ENCODE assay signal across 26 cellular contexts in genomic region chr16:50190292-50190691, GRCh38. TPM values are rescaled to one million over a fixed set of nuclear protein-coding genes. Genes with fewer than 3 reads are reported as not detected.
DNase-seq lines count a peak whose midpoint lies in the region; ATAC-seq, FAIRE-seq and TF ChIP-seq lines count a peak whose summit lies in the region.
"Had no signal": no experiment of that assay in that cellular context is flagged by ENCODE, and none has a peak within 500 bp of the region (broad histone marks: within the 10 kb centered on the region; RNA-seq: fewer than 3 reads in every experiment).

No MANE protein-coding gene starts in this region.

- no peaks in the 10 kb centered on the region for H3K9me3 Mint-ChIP-seq in CD4-positive, alpha-beta T cell
- H3K9me3 Mint-ChIP-seq: CD4-positive, alpha-beta memory T cell; CD8-positive, alpha-beta memory T cell had no signal

- BruUV-seq in GM12878 (replicated peaks; lab: Mats Ljungman, UMichigan): no TSS peak

- H3K4me1 Mint-ChIP-seq in CD4-positive, alpha-beta T cell (ENCODE audit: low read depth): peaks cover 66% of the 10 kb centered on the region

- TF ChIP-seq POLR2A in A549 (IDR thresholded peaks at IDR 0.05; ENCODE audit: low read length) (no peak), GM12878 (IDR thresholded peaks at IDR 0.05; ENCODE audit: low read depth, low read length) (no peak)

- POLR2A ChIA-PET in A549 (lab: Yijun Ruan, JAX): no interaction called here
- POLR2A ChIA-PET in CD4-positive, alpha-beta T cell (lab: Charles Lee): no interaction called here
- POLR2A ChIA-PET in HEK293 (lab: Yijun Ruan, JAX): no interaction called here
- POLR2A ChIA-PET in GM12878 (lab: Charles Lee): interaction anchor here (0.5 to 0.6 kb wide), 2 partner anchors 12 to 24 kb away, joined by 3 read pairs; no protein-coding TSS in a partner anchor

- H2BK15ac ChIP-seq in neuronal stem cell (ENCODE audit: low read length): no peak overlapping the region

- SMC1A ChIA-PET in GM12878 (lab: Charles Lee; ENCODE audit: uncharacterized antibody, unreplicated experiment): interaction anchor here (0.7 to 1.8 kb wide), 7 partner anchors 16 to 35 kb away, joined by 3 to 7 read pairs (median 4); no protein-coding TSS in a partner anchor

- no peak overlapping the region for H4K91ac ChIP-seq in neuronal stem cell (ENCODE audit: low read depth, low read length, poor library complexity)

- H3K27me3 ChIP-seq in CD4-positive, alpha-beta T cell (ENCODE audit: control insufficient read depth, insufficient read depth, low read length): no peaks in the 10 kb centered on the region
- no peaks in the 10 kb centered on the region for H3K27me3 ChIP-seq in GM12878 (replicated peaks in 1 of 2; ENCODE audit: control insufficient read depth in 2 of 2, insufficient read depth in 2 of 2, low read length in 1 of 2)
- no peaks in the 10 kb centered on the region for H3K27me3 ChIP-seq in neuronal stem cell (ENCODE audit: control insufficient read depth in 3 of 3, insufficient read depth in 3 of 3, low read depth in 1 of 3, low read length in 3 of 3)
- H3K27me3 ChIP-seq: BLaER1 treated with 17β-estradiol and CSF1 and Interleukin-3, amounts not matched to agents 10 nM and 100 nM had no signal

- H3K79me2 ChIP-seq in GM12878 (ENCODE audit: control insufficient read depth, insufficient read depth, low read length): peaks cover 45% of the 10 kb centered on the region

- H4K8ac ChIP-seq in neuronal stem cell (ENCODE audit: low read depth, low read length): no peak overlapping the region

- no peak overlapping the region for H3K4ac ChIP-seq in neuronal stem cell (ENCODE audit: low read length)

- TF ChIP-seq EP300 in A549 (IDR thresholded peaks at IDR 0.05) (no peak), GM12878 (IDR thresholded peaks at IDR 0.05; ENCODE audit: borderline replicate concordance in 1 of 2, control insufficient read depth in 1 of 2, low read depth in 2 of 2, low read length in 2 of 2) (no peak)

- no peaks in the 10 kb centered on the region for H4K20me1 ChIP-seq in GM12878 (ENCODE audit: control insufficient read depth, insufficient read depth)

- WGBS in A549 (ENCODE audit: missing lambda C conversion rate): 61% methylated on average over 2 of the region's 2 CpGs
- 52% methylated on average over 2 of the region's 2 CpGs for WGBS in GM12878 (ENCODE audit: insufficient coverage, insufficient replicate concordance, low lambda C conversion rate, missing lambda C conversion rate)
- no CpG with 5 or more reads among the region's 2 CpGs for WGBS in neuronal stem cell (ENCODE audit: extremely low coverage in 2 of 2, insufficient read length in 2 of 2, insufficient replicate concordance in 1 of 2), 2 donors

- H2AK5ac ChIP-seq in neuronal stem cell (ENCODE audit: low read depth, low read length): no peak overlapping the region

- TF ChIP-seq CTCF in A549 (IDR thresholded peaks at IDR 0.05) (no peak), HEK293 (tag by site-specific recombination; IDR thresholded peaks at IDR 0.05) (no peak), GM12878 (IDR thresholded peaks at IDR 0.05 in 2 of 3, conservative IDR thresholded peaks at IDR 0.05 in 1 of 3; ENCODE audit: control insufficient read depth in 2 of 3, extremely low read depth in 1 of 3, insufficient read depth in 1 of 3, low read depth in 3 of 3, low read length in 3 of 3) (no peak)
- no peak for TF ChIP-seq CTCF in CD4-positive, alpha-beta T cell (IDR thresholded peaks at IDR 0.05)

- intact Hi-C loops in CD4-positive, alpha-beta T cell (cut with DNase I, micrococcal nuclease): no loop called here
- intact Hi-C loops in GM12878 (cut with micrococcal nuclease; ENCODE audit: unreplicated experiment): loop anchor here (5.0 kb wide), 1 partner anchor 33 kb away; no protein-coding TSS in a partner anchor

- no peak overlapping the region for H3K18ac ChIP-seq in neuronal stem cell (ENCODE audit: low read length)

- H3K27ac ChIP-seq in A549 (no peak overlapping the region), HEK293 (ENCODE audit: extremely low read depth, low read depth, low read length) (no peak overlapping the region), GM12878 (ENCODE audit: control insufficient read depth, insufficient read depth) (no peak overlapping the region), neuronal stem cell (replicated peaks; ENCODE audit: low read length) (no peak overlapping the region)
- H3K27ac ChIP-seq in CD4-positive, alpha-beta T cell (ENCODE audit: low read depth, low read length): no peak overlapping the region
- H3K27ac ChIP-seq: BLaER1 treated with 17β-estradiol and CSF1 and Interleukin-3, amounts not matched to agents 10 nM and 100 nM; C4-2B had no signal

- H2BK12ac ChIP-seq in neuronal stem cell (ENCODE audit: low read length): no peak overlapping the region

- CTCF ChIA-PET in A549 (lab: Yijun Ruan, JAX) (interaction anchor here (1.1 to 1.2 kb wide), 2 partner anchors 10 to 19 kb away, joined by 3 to 5 read pairs; no protein-coding TSS in a partner anchor), HEK293 (lab: Yijun Ruan, JAX) (interaction anchor here (0.6 to 1.9 kb wide), 3 partner anchors 20 to 33 kb away, joined by 3 to 6 read pairs (median 3); no protein-coding TSS in a partner anchor), GM12878 (lab: Yijun Ruan, JAX) (interaction anchor here (1.0 to 1.5 kb wide), 4 partner anchors 13 to 179 kb away, joined by 3 read pairs; no protein-coding TSS in a partner anchor)
- CTCF ChIA-PET in CD4-positive, alpha-beta T cell (lab: Charles Lee): no interaction called here

- no peak overlapping the region for H3K4me2 ChIP-seq in A549
- H3K4me2 ChIP-seq in GM12878 (ENCODE audit: control insufficient read depth, insufficient read depth): no peak overlapping the region
- no peak overlapping the region for H3K4me2 ChIP-seq in neuronal stem cell (ENCODE audit: insufficient read depth, low read length, poor library complexity, severe bottlenecking)
- H3K4me2 ChIP-seq: BLaER1 treated with 17β-estradiol and CSF1 and Interleukin-3, amounts not matched to agents 10 nM and 100 nM had no signal

- DNase-seq in A549 (ENCODE audit: low read depth in 1 of 2, low spot score in 1 of 2) (no peak), GM12878 (ENCODE audit: low read depth, low spot score) (no peak), NCI-H526 (lab: John Stamatoyannopoulos, UW) (no peak), neuronal stem cell (ENCODE audit: low spot score) (no peak), amygdala (lab: John Stamatoyannopoulos, UW) (no peak)
- DNase-seq in CD4-positive, alpha-beta T cell: no peak
- no peak for DNase-seq in stimulated activated CD4-positive, alpha-beta T cell treated with anti-CD3 and anti-CD28 coated beads, Interleukin-4, amount 100 ng/mL, for 1 hour
- DNase-seq: 8988T; AML-193; CD4-positive, alpha-beta memory T cell; CD8-positive, alpha-beta memory T cell; COR-L47; DMS 273 treated with DMSO at 0.1 percent for 48 hours; DMS153; DMS53; DMS79; DND-41; EL; GF-D8 had no signal

- no peaks in the 10 kb centered on the region for H3K27me3 Mint-ChIP-seq in CD4-positive, alpha-beta T cell
- H3K27me3 Mint-ChIP-seq: B cell; CD4-positive, alpha-beta memory T cell; CD8-positive, alpha-beta memory T cell had no signal

- H3K14ac ChIP-seq in neuronal stem cell (ENCODE audit: low read length): no peak overlapping the region

- in situ Hi-C loops in GM12878 (cut with MboI): no loop called here

- H3K36me3 ChIP-seq in HEK293 (ENCODE audit: control insufficient read depth in 2 of 2, insufficient read depth in 1 of 2, low read length in 2 of 2) (no peaks in the 10 kb centered on the region; a peak in 1 of 3 replicates), GM12878 (ENCODE audit: control insufficient read depth in 2 of 2, insufficient read depth in 2 of 2, low read length in 1 of 2) (no peaks in the 10 kb centered on the region), neuronal stem cell (replicated peaks in 1 of 2; ENCODE audit: control insufficient read depth in 2 of 2, insufficient read depth in 2 of 2, low read length in 2 of 2) (no peaks in the 10 kb centered on the region)

- H3K9me3 ChIP-seq in A549: no peaks in the 10 kb centered on the region
- H3K9me3 ChIP-seq in CD4-positive, alpha-beta T cell (ENCODE audit: control insufficient read depth, low read length): no peaks in the 10 kb centered on the region
- no peaks in the 10 kb centered on the region for H3K9me3 ChIP-seq in HEK293 (ENCODE audit: control insufficient read depth, insufficient read depth, low read depth, low read length)
- H3K9me3 ChIP-seq in GM12878 (replicated peaks; ENCODE audit: control insufficient read depth, insufficient read depth, low read length): no peaks in the 10 kb centered on the region
- H3K9me3 ChIP-seq in neuronal stem cell (replicated peaks in 1 of 2; ENCODE audit: control insufficient read depth in 2 of 2, insufficient read depth in 1 of 2, low read depth in 1 of 2, low read length in 2 of 2): no peaks in the 10 kb centered on the region
- H3K9me3 ChIP-seq: BLaER1 treated with 17β-estradiol and CSF1 and Interleukin-3, amounts not matched to agents 10 nM and 100 nM had no signal

- H3K4me1 ChIP-seq in A549 (peaks cover 22% of the 10 kb centered on the region), HEK293 (ENCODE audit: control insufficient read depth, insufficient read depth, low read length) (peaks cover 11% of the 10 kb centered on the region), GM12878 (ENCODE audit: control insufficient read depth, insufficient read depth, low read length) (peaks cover 16% of the 10 kb centered on the region), neuronal stem cell (ENCODE audit: control insufficient read depth in 2 of 2, insufficient read depth in 1 of 2, low read depth in 1 of 2, low read length in 2 of 2) (peaks cover under 1 to 2% of the 10 kb centered on the region in 2 donors)

- H3K4me3 ChIP-seq in A549: no peak overlapping the region
- H3K4me3 ChIP-seq in HEK293 (ENCODE audit: low read depth, low read length): no peak overlapping the region
- H3K4me3 ChIP-seq in GM12878: no peak overlapping the region
- no peak overlapping the region for H3K4me3 ChIP-seq in neuronal stem cell (ENCODE audit: low read length in 2 of 2)
- H3K4me3 ChIP-seq: BLaER1 treated with 17β-estradiol and CSF1 and Interleukin-3, amounts not matched to agents 10 nM and 100 nM had no signal

- H3K9ac ChIP-seq in GM12878 (ENCODE audit: control insufficient read depth, insufficient read depth, low read length) (no peak overlapping the region), neuronal stem cell (ENCODE audit: low read depth, low read length, poor library complexity) (no peak overlapping the region)
- H3K9ac ChIP-seq: BLaER1 treated with 17β-estradiol and CSF1 and Interleukin-3, amounts not matched to agents 10 nM and 100 nM had no signal

- H3K27ac Mint-ChIP-seq in CD4-positive, alpha-beta T cell: peak overlapping the region; percentile 12
- H3K27ac Mint-ChIP-seq: B cell had no signal

- no peak overlapping the region for H2BK120ac ChIP-seq in neuronal stem cell (ENCODE audit: low read depth, low read length)

- no peak overlapping the region for H2BK5ac ChIP-seq in neuronal stem cell (ENCODE audit: low read length)

- no peak overlapping the region for H3K23ac ChIP-seq in neuronal stem cell (ENCODE audit: low read depth, low read length, poor library complexity)

- FAIRE-seq in A549 (lab: Jason Lieb, UNC) (no peak), GM12878 (lab: Jason Lieb, UNC) (peak; percentile 59)
- FAIRE-seq: A204.1, GM12892, GM19239 had no signal

- H3K4me3 Mint-ChIP-seq in CD4-positive, alpha-beta T cell: no peak overlapping the region
- H3K4me3 Mint-ChIP-seq: B cell; CD4-positive, alpha-beta memory T cell; CD8-positive, alpha-beta memory T cell had no signal

- H2AFZ ChIP-seq in GM12878 (ENCODE audit: control insufficient read depth, low read depth, low read length): no peak overlapping the region
- no peak overlapping the region for H2AFZ ChIP-seq in neuronal stem cell (ENCODE audit: low read length)

- RAD21 ChIA-PET in GM12878 (lab: Charles Lee; ENCODE audit: unreplicated experiment): interaction anchor here (0.9 to 1.1 kb wide), 2 partner anchors 20 kb away, joined by 3 read pairs; no protein-coding TSS in a partner anchor

- no peak for ATAC-seq in A549
- no peak for ATAC-seq in CD4-positive, alpha-beta T cell (ENCODE audit: poor library complexity)
- ATAC-seq in GM12878: no peak

- TF ChIP-seq RAD21 in A549 (conservative IDR thresholded peaks at IDR 0.05 in 1 of 2, IDR thresholded peaks at IDR 0.05 in 1 of 2) (no peak), GM12878 (IDR thresholded peaks at IDR 0.05; ENCODE audit: insufficient read depth, low read depth, low read length) (no peak)

- no peaks in the 10 kb centered on the region for H3K79me1 ChIP-seq in neuronal stem cell (ENCODE audit: low read depth, low read length)

- peaks cover 9% of the 10 kb centered on the region for H3K36me3 Mint-ChIP-seq in CD4-positive, alpha-beta T cell (ENCODE audit: low read depth)

RNA-seq across cellular contexts. Expression of gene TENT4B, which starts 37.2 kb away (rescaled TPM):
- 14.5 and 19.4 TPM in 2 replicates for polyA plus RNA-seq in A549 (2011; rRNA removed)
- polyA plus RNA-seq in A549 (2012; cell fraction: cytosol; rRNA removed): 5.2 and 6.5 TPM in 2 replicates
- polyA plus RNA-seq in A549 (2012; cell fraction: nucleus; rRNA removed): 4.1 and 4.4 TPM in 2 replicates
- polyA plus RNA-seq in A549 (2017; fragmentation: RNase III; extraction: RNeasy Plus Mini Kit Qiagen cat#74134 plus additional on column Dnase treatment): 12.2 to 12.5 TPM (median 12.2 TPM) in 3 replicates
- polyA minus RNA-seq in A549 (2011; rRNA and poly(A)+ RNA removed): 14.9 and 17.4 TPM in 2 replicates
- 10 to 100 TPM; 32.9 to 35.0 TPM for total RNA-seq in CD4-positive, alpha-beta T cell
- 17.1 and 18.2 TPM in 2 replicates for total RNA-seq in GM12878 (2013; cell fraction: nucleolus; rRNA removed)
- total RNA-seq in GM12878 (2014; rRNA removed): 10.0 and 10.8 TPM in 2 replicates
- 9.8 and 10.7 TPM in 2 replicates for total RNA-seq in GM12878 (2014; rRNA removed; fragmentation: Illumina TruSeq; extraction: Trizol)
- 13.0 and 15.4 TPM in 2 replicates for total RNA-seq in GM12878 (2021)
- 4.1 TPM for polyA plus RNA-seq in GM12878 (2011; ENCODE audit: low read depth)
- polyA plus RNA-seq in GM12878 (2011; rRNA removed): 12.5 and 18.5 TPM in 2 replicates
- 5.7 and 6.2 TPM in 2 replicates for polyA plus RNA-seq in GM12878 (2011; cell fraction: cytosol; rRNA removed)
- 4.8 TPM in 2 replicates for polyA plus RNA-seq in GM12878 (2011; cell fraction: nucleus; rRNA removed)
- 6.2 and 8.1 TPM in 2 replicates for polyA plus RNA-seq in GM12878 (2012)
- 13.4 and 17.0 TPM in 2 replicates for polyA plus RNA-seq in GM12878 (2014; fragmentation: Illumina TruSeq; extraction: Trizol)
- 10 to 100 TPM; 11.7 to 16.7 TPM for polyA plus RNA-seq in GM12878 (2014; fragmentation: Nextera tagmentation; extraction: Ambion mirVana)
- polyA plus RNA-seq in GM12878 (2014; rRNA removed): 7.3 and 9.0 TPM in 2 replicates
- polyA plus RNA-seq in GM12878 (2016; fragmentation: Nextera tagmentation; extraction: Ambion mirVana): 1 to 10 TPM; 4.4 to 8.4 TPM
- polyA minus RNA-seq in GM12878 (2011; rRNA and poly(A)+ RNA removed): 13.0 and 20.9 TPM in 2 replicates
- polyA minus RNA-seq in GM12878 (2011; cell fraction: cytosol; rRNA and poly(A)+ RNA removed): 8.7 and 8.8 TPM in 2 replicates
- 3.3 and 6.9 TPM in 2 replicates for polyA minus RNA-seq in GM12878 (2011; cell fraction: nucleus; rRNA and poly(A)+ RNA removed)
- 9.5 TPM for polyA plus RNA-seq in neuronal stem cell (2013, experiment 1 of 2)
- polyA plus RNA-seq in neuronal stem cell (2013, experiment 2 of 2): 10.2 TPM
